16 cellular contexts compared by ENCODE assay signal in the genomic region with DNA sequence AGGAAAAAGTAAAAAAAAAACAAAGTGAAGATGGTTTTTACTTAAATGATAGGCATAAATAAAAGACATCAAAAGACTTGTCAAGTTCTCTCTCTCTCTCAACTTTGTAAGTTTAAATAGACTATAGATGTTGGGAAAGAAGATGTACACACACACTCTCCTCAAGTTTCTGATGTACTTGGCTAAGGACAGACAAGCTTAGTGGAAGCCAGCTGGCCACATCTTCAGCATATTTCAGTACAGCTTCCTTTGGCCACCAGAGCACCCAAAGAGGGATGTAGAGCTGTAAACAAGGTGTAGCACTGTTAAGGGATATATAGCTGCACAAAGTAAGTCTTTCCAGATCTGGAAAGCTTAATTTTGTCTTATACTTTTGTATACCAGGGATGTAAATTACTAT.
"Had no signal": no experiment of that assay in that cellular context is flagged by ENCODE, and none has a peak within 500 bp of the region (broad histone marks: within the 10 kb centered on the region; RNA-seq: fewer than 3 reads in every experiment).

No MANE protein-coding gene starts in this region.

- DNase-seq: activated CD4-positive, alpha-beta T cell treated with anti-CD3 and anti-CD28 coated beads, Interleukin-2, amount 50 U/mL, for 48 hours; activated gamma-delta T cell; activated T-cell treated with anti-CD3 and anti-CD28 coated beads, Interleukin-2, amount 50 U/mL, for 48 hours; dorsolateral prefrontal cortex; hypothalamus; mucosa of descending colon; naive thymus-derived CD8-positive, alpha-beta T cell; nucleus accumbens; sigmoid colon; stimulated activated CD4-positive, alpha-beta T cell treated with anti-CD3 and anti-CD28 coated beads, Interleukin-4, amount 100 ng/mL, for 1 hour; stimulated activated CD8-positive, alpha-beta memory T cell treated with anti-CD3 and anti-CD28 coated beads, Interleukin-4, amount 100 ng/mL, for 48 hours; stimulated activated naive CD8-positive, alpha-beta T cell treated with anti-CD3 and anti-CD28 coated beads, Interleukin-15, amount 100 ng/mL, for 72 hours; SW 1271 had no signal

- H3K27me3 ChIP-seq: dorsolateral prefrontal cortex, sigmoid colon had no signal

- H3K27ac ChIP-seq: dorsolateral prefrontal cortex, prostate gland, sigmoid colon, thoracic aorta had no signal

- H3K36me3 ChIP-seq: prostate gland, sigmoid colon, thoracic aorta had no signal

- H3K4me3 ChIP-seq: dorsolateral prefrontal cortex, mucosa of descending colon, prostate gland, sigmoid colon, thoracic aorta had no signal

- H3K9me3 ChIP-seq: prostate gland, sigmoid colon, thoracic aorta had no signal

- ATAC-seq: esophagus mucosa; mucosa of descending colon; naive thymus-derived CD8-positive, alpha-beta T cell; stimulated activated naive CD8-positive, alpha-beta T cell treated with anti-CD3 and anti-CD28 coated beads, Interleukin-15, amount 100 ng/mL, for 72 hours had no signal

- H3K4me1 ChIP-seq: prostate gland had no signal
